Comparison of ENCODE assay signal across 28 cellular contexts in the genomic region with DNA sequence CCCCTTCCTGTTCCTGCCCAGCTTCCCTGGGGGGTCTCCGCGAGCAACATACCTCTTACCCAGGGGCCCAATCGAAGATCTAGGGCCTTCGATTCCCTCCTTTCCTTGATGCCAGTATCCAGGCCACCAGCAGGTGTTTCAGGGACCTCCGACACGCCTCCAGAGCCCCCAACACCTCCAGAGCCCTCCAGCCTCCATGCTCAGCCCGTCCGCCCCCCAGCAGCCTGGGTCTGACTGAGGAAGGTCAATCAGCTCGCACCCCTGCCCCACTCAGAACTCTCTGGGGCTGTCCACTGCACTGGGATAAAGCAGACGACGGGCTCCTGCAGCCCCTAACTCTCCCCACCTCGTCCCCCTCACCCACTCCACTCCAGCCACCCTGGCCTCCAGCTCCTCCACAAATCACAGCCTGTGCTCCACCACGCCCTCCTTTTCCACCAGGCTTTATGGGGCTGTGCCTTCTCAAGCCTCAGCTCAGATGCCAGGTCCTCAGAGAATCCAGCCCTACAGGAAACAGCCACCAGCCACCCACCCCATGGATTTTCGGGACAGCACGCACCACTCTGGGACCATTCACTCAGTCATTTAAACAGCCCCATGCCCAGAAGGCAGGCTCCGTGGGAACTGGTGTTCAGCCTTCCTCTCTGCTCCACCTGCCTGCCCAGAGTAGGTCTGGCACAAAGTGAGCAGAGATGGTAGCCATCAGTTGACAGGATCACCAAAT.
"Had no signal": no experiment of that assay in that cellular context is flagged by ENCODE, and none has a peak within 500 bp of the region (broad histone marks: within the 10 kb centered on the region; RNA-seq: fewer than 3 reads in every experiment).

No MANE protein-coding gene starts in this region.

- H3K36me3 ChIP-seq: adrenal gland had no signal

- DNase-seq: activated B cell treated with CpG ODN at 0.5 μM for 24 hours; activated CD4-positive, alpha-beta memory T cell treated with anti-CD3 and anti-CD28 coated beads, Interleukin-2, amount 10 ng/mL, durations not matched to agents 7 days and 5 days; activated CD4-positive, alpha-beta T cell treated with anti-CD3 and anti-CD28 coated beads for 4 hours; activated CD4-positive, CD25-positive, alpha-beta regulatory T cell treated with anti-CD3 and anti-CD28 coated beads, Interleukin-2, amount 50 U/mL, for 72 hours; activated CD8-positive, alpha-beta memory T cell treated with anti-CD3 and anti-CD28 coated beads for 24 hours; activated CD8-positive, alpha-beta memory T cell treated with anti-CD3 and anti-CD28 coated beads, Interleukin-2, amount 10 ng/mL, durations not matched to agents 7 days and 5 days; activated CD8-positive, alpha-beta memory T cell treated with anti-CD3 and anti-CD28 coated beads, Interleukin-2, amount 50 U/mL, for 48 hours; activated effector memory CD4-positive, alpha-beta T cell treated with Interleukin-2 at 50 U/mL for 16 hours; activated naive CD4-positive, alpha-beta T cell treated with anti-CD3 and anti-CD28 coated beads, Interleukin-2, amount 50 U/mL, for 16 hours; activated naive CD8-positive, alpha-beta T cell treated with anti-CD3 and anti-CD28 coated beads, Interleukin-2, amount 10 ng/mL, durations not matched to agents 7 days and 5 days; activated T-cell treated with anti-CD3 and anti-CD28 coated beads, Interleukin-2, amount 50 U/mL, for 48 hours; adrenal gland; anterior cingulate cortex; central memory CD4-positive, alpha-beta T cell; Karpas-422; KBM-7; NCI-H1048; NCI-H1436 treated with DMSO at 0.1 percent for 48 hours; NCI-H1694 treated with DMSO at 0.1 percent for 48 hours; NCI-H2029; NCI-H345; NCI-H524 treated with DMSO at 0.1 percent for 48 hours; SW 1271; T-helper 2 cell; T-helper 9 cell had no signal

- H3K4me3 ChIP-seq: adrenal gland had no signal

- H3K27me3 Mint-ChIP-seq: activated CD8-positive, alpha-beta memory T cell treated with anti-CD3 and anti-CD28 coated beads, Interleukin-2, amount 10 ng/mL, durations not matched to agents 7 days and 5 days had no signal

- H3K4me3 Mint-ChIP-seq: activated B cell treated with CpG ODN at 0.5 μM for 24 hours; activated CD4-positive, alpha-beta memory T cell treated with anti-CD3 and anti-CD28 coated beads, Interleukin-2, amount 10 ng/mL, durations not matched to agents 7 days and 5 days; activated CD8-positive, alpha-beta memory T cell treated with anti-CD3 and anti-CD28 coated beads, Interleukin-2, amount 10 ng/mL, durations not matched to agents 7 days and 5 days; activated naive CD8-positive, alpha-beta T cell treated with anti-CD3 and anti-CD28 coated beads, Interleukin-2, amount 10 ng/mL, durations not matched to agents 7 days and 5 days; brain had no signal

- H3K36me3 Mint-ChIP-seq: activated CD8-positive, alpha-beta memory T cell treated with anti-CD3 and anti-CD28 coated beads, Interleukin-2, amount 10 ng/mL, durations not matched to agents 7 days and 5 days; activated naive CD8-positive, alpha-beta T cell treated with anti-CD3 and anti-CD28 coated beads, Interleukin-2, amount 10 ng/mL, durations not matched to agents 7 days and 5 days; brain had no signal

- H3K4me1 ChIP-seq: adrenal gland had no signal

- H3K9me3 ChIP-seq: adrenal gland had no signal

- ATAC-seq: activated CD8-positive, alpha-beta memory T cell treated with anti-CD3 and anti-CD28 coated beads, Interleukin-2, amount 10 ng/mL, durations not matched to agents 7 days and 5 days; Panc1 had no signal

- H3K27ac Mint-ChIP-seq: activated B cell treated with CpG ODN at 0.5 μM for 24 hours; activated CD4-positive, alpha-beta memory T cell treated with anti-CD3 and anti-CD28 coated beads, Interleukin-2, amount 10 ng/mL, durations not matched to agents 7 days and 5 days; activated CD8-positive, alpha-beta memory T cell treated with anti-CD3 and anti-CD28 coated beads, Interleukin-2, amount 10 ng/mL, durations not matched to agents 7 days and 5 days; activated naive CD8-positive, alpha-beta T cell treated with anti-CD3 and anti-CD28 coated beads, Interleukin-2, amount 10 ng/mL, durations not matched to agents 7 days and 5 days had no signal

- H3K9me3 Mint-ChIP-seq: activated B cell treated with CpG ODN at 0.5 μM for 24 hours; activated CD4-positive, alpha-beta memory T cell treated with anti-CD3 and anti-CD28 coated beads, Interleukin-2, amount 10 ng/mL, durations not matched to agents 7 days and 5 days; activated naive CD8-positive, alpha-beta T cell treated with anti-CD3 and anti-CD28 coated beads, Interleukin-2, amount 10 ng/mL, durations not matched to agents 7 days and 5 days; brain had no signal

- H3K27ac ChIP-seq: adrenal gland, VCaP had no signal

- H3K4me1 Mint-ChIP-seq: activated B cell treated with CpG ODN at 0.5 μM for 24 hours; activated CD4-positive, alpha-beta memory T cell treated with anti-CD3 and anti-CD28 coated beads, Interleukin-2, amount 10 ng/mL, durations not matched to agents 7 days and 5 days; activated CD8-positive, alpha-beta memory T cell treated with anti-CD3 and anti-CD28 coated beads, Interleukin-2, amount 10 ng/mL, durations not matched to agents 7 days and 5 days; activated naive CD8-positive, alpha-beta T cell treated with anti-CD3 and anti-CD28 coated beads, Interleukin-2, amount 10 ng/mL, durations not matched to agents 7 days and 5 days had no signal
